34 cellular contexts compared by ENCODE assay signal in the genomic region with DNA sequence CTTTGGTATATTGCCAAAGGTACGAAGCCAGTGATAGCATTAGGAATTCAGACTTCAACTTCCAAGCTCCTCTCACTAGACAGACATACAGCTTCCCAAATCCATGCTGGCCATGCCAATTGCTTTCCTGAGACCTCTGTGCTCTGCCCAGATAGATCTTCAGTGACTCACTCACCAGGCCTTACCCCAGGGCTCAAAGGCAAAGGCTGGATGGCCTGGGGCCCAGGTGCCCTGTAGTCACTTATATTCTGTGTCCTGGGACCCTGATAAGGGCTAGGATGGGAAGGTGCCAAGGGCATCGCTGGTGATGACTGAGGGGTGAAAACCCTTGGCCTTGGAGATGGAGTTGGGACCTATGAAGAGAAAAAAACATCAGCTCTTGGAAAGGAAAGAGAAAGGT. TPM values are rescaled to one million over a fixed set of nuclear protein-coding genes. Genes with fewer than 3 reads are reported as not detected.
"Had no signal": no experiment of that assay in that cellular context is flagged by ENCODE, and none has a peak within 500 bp of the region (broad histone marks: within the 10 kb centered on the region; RNA-seq: fewer than 3 reads in every experiment).

No MANE protein-coding gene starts in this region.

- H3K4me3 Mint-ChIP-seq: activated CD4-positive, alpha-beta T cell treated with anti-CD3 and anti-CD28 coated beads for 36 hours; activated CD4-positive, alpha-beta T cell treated with anti-CD3 and anti-CD28 coated beads, Interleukin-2, amount 10 ng/mL, durations not matched to agents 7 days and 5 days; activated CD8-positive, alpha-beta T cell treated with anti-CD3 and anti-CD28 coated beads for 36 hours; activated naive CD8-positive, alpha-beta T cell; activated T-cell treated with anti-CD3 and anti-CD28 coated beads, Interleukin-2, amount 50 U/mL, for 4 hours; T-cell had no signal

- H3K4me1 Mint-ChIP-seq: activated CD4-positive, alpha-beta T cell treated with anti-CD3 and anti-CD28 coated beads for 36 hours; T-cell had no signal

- H3K27ac ChIP-seq: brain microvascular endothelial cell, colonic mucosa, epithelial cell of prostate, esophagus squamous epithelium, gastroesophageal sphincter had no signal

- ATAC-seq: activated CD4-positive, alpha-beta T cell treated with anti-CD3 and anti-CD28 coated beads for 36 hours; activated CD8-positive, alpha-beta T cell treated with anti-CD3 and anti-CD28 coated beads for 36 hours; activated T-cell treated with anti-CD3 and anti-CD28 coated beads, Interleukin-2, amount 50 U/mL, for 4 hours; gastroesophageal sphincter; T-cell had no signal

- DNase-seq: activated CD4-positive, alpha-beta T cell treated with anti-CD3 and anti-CD28 coated beads for 36 hours; activated CD4-positive, alpha-beta T cell treated with anti-CD3 and anti-CD28 coated beads, Interleukin-2, amount 10 ng/mL, durations not matched to agents 7 days and 5 days; activated CD4-positive, alpha-beta T cell treated with anti-CD3 and anti-CD28 coated beads, Interleukin-2, amount 50 U/mL, for 48 hours; activated CD4-positive, CD25-positive, alpha-beta regulatory T cell; activated CD4-positive, CD25-positive, alpha-beta regulatory T cell treated with anti-CD3 and anti-CD28 coated beads, Interleukin-2, amount 50 U/mL, for 72 hours; activated CD8-positive, alpha-beta memory T cell treated with anti-CD3 and anti-CD28 coated beads for 24 hours; activated CD8-positive, alpha-beta T cell treated with anti-CD3 and anti-CD28 coated beads for 36 hours; activated effector memory CD4-positive, alpha-beta T cell treated with anti-CD3 and anti-CD28 coated beads, Interleukin-2, amount 50 U/mL, for 16 hours; activated naive CD4-positive, alpha-beta T cell treated with anti-CD3 and anti-CD28 coated beads, Interleukin-2, amount 50 U/mL, for 16 hours; activated T-cell treated with anti-CD3 and anti-CD28 coated beads, Interleukin-2, amount 50 U/mL, for 4 hours; amniotic stem cell; anterior cingulate cortex; brain microvascular endothelial cell; caudate nucleus; cerebellar nuclear complex; colonic mucosa; effector CD8-positive, alpha-beta T cell; esophagus squamous epithelium; foreskin melanocyte; SW 1271; T-cell; T-helper 2 cell had no signal

- H3K4me3 ChIP-seq: colonic mucosa, esophagus squamous epithelium, gastroesophageal sphincter had no signal

- H3K9me3 Mint-ChIP-seq: activated CD4-positive, alpha-beta T cell treated with anti-CD3 and anti-CD28 coated beads, Interleukin-2, amount 10 ng/mL, durations not matched to agents 7 days and 5 days; activated CD8-positive, alpha-beta T cell treated with anti-CD3 and anti-CD28 coated beads for 36 hours; activated T-cell treated with anti-CD3 and anti-CD28 coated beads, Interleukin-2, amount 50 U/mL, for 4 hours; activated T-helper 2 cell treated with anti-CD3 and anti-CD28 coated beads, Interferon-gamma antibody, Interleukin-2, Interleukin-4, amounts not matched to agents 10 μg/mL and 5 μg/mL and 100 μg/mL, durations not matched to agents 14 hours and 24 hours and 36 hours; T-cell had no signal

- H3K27me3 ChIP-seq: brain microvascular endothelial cell, colonic mucosa, esophagus squamous epithelium, gastroesophageal sphincter had no signal

- H3K4me1 ChIP-seq: colonic mucosa, esophagus squamous epithelium, gastroesophageal sphincter had no signal

- H3K9me3 ChIP-seq: colonic mucosa, esophagus squamous epithelium, gastroesophageal sphincter had no signal

- H3K27ac Mint-ChIP-seq: activated CD4-positive, alpha-beta T cell treated with anti-CD3 and anti-CD28 coated beads for 36 hours; activated CD8-positive, alpha-beta T cell treated with anti-CD3 and anti-CD28 coated beads for 36 hours; activated naive CD8-positive, alpha-beta T cell; activated T-helper 2 cell treated with anti-CD3 and anti-CD28 coated beads, Interferon-gamma antibody, Interleukin-2, Interleukin-4, amounts not matched to agents 10 μg/mL and 5 μg/mL and 100 μg/mL, durations not matched to agents 14 hours and 24 hours and 36 hours; T-cell had no signal

- H3K27me3 Mint-ChIP-seq: activated CD4-positive, alpha-beta T cell treated with anti-CD3 and anti-CD28 coated beads for 36 hours; activated CD4-positive, alpha-beta T cell treated with anti-CD3 and anti-CD28 coated beads, Interleukin-2, amount 10 ng/mL, durations not matched to agents 7 days and 5 days; activated CD8-positive, alpha-beta T cell treated with anti-CD3 and anti-CD28 coated beads for 36 hours; activated naive CD8-positive, alpha-beta T cell; T-cell had no signal

RNA-seq across cellular contexts. Expression of gene WNT8B, which starts 27.7 kb away (rescaled TPM):
- total RNA-seq: astrocyte, bronchial epithelial cell, colonic mucosa, dermis microvascular lymphatic vessel endothelial cell, endothelial cell of umbilical vein, esophagus squamous epithelium, fibroblast of lung, fibroblast of villous mesenchyme, gastroesophageal sphincter, glomerular endothelial cell had no signal
- polyA plus RNA-seq: endothelial cell of umbilical vein, esophagus, fibroblast of lung had no signal
